Comparison of ENCODE assay signal across 23 cellular contexts in genomic region chr3:41630017-41630416, GRCh38.
"Had no signal": no experiment of that assay in that cellular context is flagged by ENCODE, and none has a peak within 500 bp of the region (broad histone marks: within the 10 kb centered on the region; RNA-seq: fewer than 3 reads in every experiment).

No MANE protein-coding gene starts in this region.

- H3K27me3 ChIP-seq: esophagus squamous epithelium, gastroesophageal sphincter, sigmoid colon, suprapubic skin, tibial artery, upper lobe of left lung, uterus had no signal

- H3K4me3 ChIP-seq: esophagus squamous epithelium, gastroesophageal sphincter, left ventricle myocardium inferior, lung, psoas muscle, sigmoid colon, smooth muscle cell, suprapubic skin, tibial artery, upper lobe of left lung, uterus had no signal

- H3K4me1 ChIP-seq: esophagus squamous epithelium, left ventricle myocardium inferior, psoas muscle, suprapubic skin, tibial artery, upper lobe of left lung, uterus had no signal

- ATAC-seq: effector memory CD8-positive, alpha-beta T cell; gastroesophageal sphincter; naive thymus-derived CD4-positive, alpha-beta T cell; psoas muscle had no signal

- DNase-seq: effector memory CD8-positive, alpha-beta T cell; esophagus squamous epithelium; foreskin fibroblast; glutamatergic neuron; islet precursor cell; left ventricle myocardium inferior; mesenchymal stem cell; midbrain; naive thymus-derived CD4-positive, alpha-beta T cell; nephron progenitor cell; psoas muscle; sigmoid colon; stimulated activated CD4-positive, alpha-beta T cell treated with anti-CD3 and anti-CD28 coated beads, Interleukin-2, amount 100 ng/mL, for 48 hours; stimulated activated naive CD4-positive, alpha-beta T cell treated with Interleukin-2 at 50 U/mL for 16 hours; tibial artery; upper lobe of left lung; uterus had no signal

- H3K36me3 ChIP-seq: esophagus squamous epithelium, gastroesophageal sphincter, left ventricle myocardium inferior, sigmoid colon, suprapubic skin, tibial artery, upper lobe of left lung, uterus had no signal

- H3K27ac ChIP-seq: epithelial cell of prostate, esophagus squamous epithelium, gastroesophageal sphincter, left ventricle myocardium inferior, psoas muscle, sigmoid colon, suprapubic skin, tibial artery, upper lobe of left lung, uterus had no signal

- H3K9me3 ChIP-seq: esophagus squamous epithelium, gastroesophageal sphincter, left ventricle myocardium inferior, psoas muscle, sigmoid colon, suprapubic skin, tibial artery, upper lobe of left lung, uterus had no signal

- H3K4me2 ChIP-seq: smooth muscle cell had no signal

- FAIRE-seq: colon had no signal
